In the genomic region with DNA sequence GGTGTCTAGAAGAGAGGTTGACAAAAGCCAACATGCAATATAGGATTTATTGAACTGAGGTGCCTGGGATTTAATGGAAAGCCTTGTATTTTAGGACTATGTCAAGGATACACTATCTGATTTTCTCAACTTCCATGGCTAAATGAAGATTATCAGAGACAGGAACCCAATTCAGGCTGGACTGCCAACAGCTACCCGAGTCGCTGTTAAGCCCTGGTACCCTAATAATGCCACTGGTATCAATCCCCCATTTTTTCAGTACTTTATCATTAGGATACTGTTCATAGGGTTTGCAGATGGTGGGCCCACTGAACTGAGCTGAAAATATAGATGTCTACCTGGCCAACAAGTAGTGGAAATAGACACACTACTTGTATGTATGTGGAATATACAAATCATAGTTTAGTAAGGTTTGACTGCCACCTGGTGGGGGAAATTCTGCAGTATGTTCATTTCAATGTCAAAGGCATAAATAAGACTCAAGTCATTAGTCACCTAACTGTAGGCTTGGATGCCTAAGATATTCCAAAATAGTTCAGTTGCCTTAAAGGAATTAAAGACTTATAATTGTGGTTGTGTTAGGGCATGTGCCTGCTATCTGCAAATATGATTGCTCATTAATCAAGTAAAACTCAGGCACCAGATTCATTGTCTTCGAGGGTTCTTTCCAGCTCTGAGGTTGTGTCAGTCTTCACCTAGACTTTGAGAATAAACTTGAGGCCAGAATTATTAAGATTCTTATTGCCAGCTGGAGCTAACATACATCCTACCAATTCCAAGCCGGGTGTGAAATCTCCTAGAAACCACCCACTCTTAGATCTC, we compare ENCODE assay signal across 9 cellular contexts. TPM values are rescaled to one million over a fixed set of nuclear protein-coding genes. Genes with fewer than 3 reads are reported as not detected.
A peak's percentile ranks its signal among the peaks of the same experiment; 100 is the strongest.
DNase-seq lines count a peak whose midpoint lies in the region; ATAC-seq, FAIRE-seq and TF ChIP-seq lines count a peak whose summit lies in the region.
"Had no signal": no experiment of that assay in that cellular context is flagged by ENCODE, and none has a peak within 500 bp of the region (broad histone marks: within the 10 kb centered on the region; RNA-seq: fewer than 3 reads in every experiment).

No MANE protein-coding gene starts in this region.

- DNase-seq in Daoy (ENCODE audit: low read depth) (peak; percentile 65), HT1080 (ENCODE audit: low read depth) (peak; percentile 65), SK-N-MC (ENCODE audit: low read depth, low spot score) (peak; percentile 66), K562 (ENCODE audit: extremely low read depth in 1 of 4, low spot score in 3 of 4) (peak; percentile 23 to 61 (median 25)), islet precursor cell (peak; percentile 68)
- peak; percentile 10 for DNase-seq in stimulated activated CD4-positive, alpha-beta T cell treated with anti-CD3 and anti-CD28 coated beads, Interleukin-2, amount 100 ng/mL, for 4 hours (ENCODE audit: low read depth)

- intact Hi-C loops in K562 (cut with micrococcal nuclease), result no loop called here

- CTCF ChIA-PET in K562 (lab: Yijun Ruan, JAX; ENCODE audit: low intra/inter-chr PET ratio), result interaction anchor here (1.2 kb wide), 1 partner anchor 1430 kb away, joined by 5 read pairs; no protein-coding TSS in a partner anchor

- H3K27me3 ChIP-seq in K562 (ENCODE audit: control insufficient read depth in 2 of 2, insufficient read depth in 2 of 2, low read length in 2 of 2), result no peaks in the 10 kb centered on the region
- H3K27me3 ChIP-seq: suprapubic skin had no signal

- H3K9ac ChIP-seq in SK-N-MC (ENCODE audit: insufficient read length) (no peak overlapping the region), K562 (ENCODE audit: insufficient read depth in 1 of 2, low read depth in 2 of 2, low read length in 2 of 2) (no peak overlapping the region)

- no TSS peak for BruUV-seq in K562 (replicated peaks; lab: Mats Ljungman, UMichigan)

- peak in 2 of 3 experiments; percentile 55 to 64; a peak in 4 of 6 replicates for TF ChIP-seq CTCF in K562 (IDR thresholded peaks at IDR 0.05 in 2 of 3, conservative IDR thresholded peaks at IDR 0.05 in 1 of 3; ENCODE audit: insufficient read depth in 2 of 3, low read depth in 1 of 3, low read length in 3 of 3)

- no peaks in the 10 kb centered on the region for H3K4me1 ChIP-seq in K562 (replicated peaks in 1 of 2; ENCODE audit: control insufficient read depth in 2 of 2, insufficient read depth in 2 of 2, low read length in 2 of 2)
- H3K4me1 ChIP-seq: suprapubic skin had no signal

- TF ChIP-seq RAD21 in K562 (CRISPR knock-in tag; conservative IDR thresholded peaks at IDR 0.05 in 1 of 2, IDR thresholded peaks at IDR 0.05 in 1 of 2), result peak; percentile 51 to 72

- POLR2A ChIA-PET in K562 (lab: Yijun Ruan, JAX), result no interaction called here

- H3K4me3 ChIP-seq in SK-N-MC (no peak overlapping the region), K562 (no peak overlapping the region)
- H3K4me3 ChIP-seq: suprapubic skin had no signal

- no peaks in the 10 kb centered on the region for H3K36me3 ChIP-seq in SK-N-MC (ENCODE audit: insufficient read depth, low read length)
- no peaks in the 10 kb centered on the region for H3K36me3 ChIP-seq in K562 (ENCODE audit: control insufficient read depth, insufficient read depth, low read length)
- H3K36me3 ChIP-seq: suprapubic skin had no signal

- no peaks in the 10 kb centered on the region for H3K9me1 ChIP-seq in K562 (ENCODE audit: control insufficient read depth, insufficient read depth, low read length)

- H3K9me3 ChIP-seq in SK-N-MC (ENCODE audit: low read depth, low read length) (no peaks in the 10 kb centered on the region), K562 (replicated peaks; ENCODE audit: control insufficient read depth, insufficient read depth, low read depth, low read length) (no peaks in the 10 kb centered on the region)
- H3K9me3 ChIP-seq: suprapubic skin had no signal

- no peak for TF ChIP-seq EP300 in K562 (IDR thresholded peaks at IDR 0.05; ENCODE audit: low read length)

- H3K27ac ChIP-seq in SK-N-MC (no peak overlapping the region), K562 (ENCODE audit: extremely low read depth, low read depth, low read length) (no peak overlapping the region)
- H3K27ac ChIP-seq: suprapubic skin had no signal

- no peaks in the 10 kb centered on the region for H4K20me1 ChIP-seq in K562 (replicated peaks; ENCODE audit: control insufficient read depth, insufficient read depth, low read length)

- peak; percentile 69 for FAIRE-seq in K562 (lab: Jason Lieb, UNC)

- TF ChIP-seq POLR2A in K562 (conservative IDR thresholded peaks at IDR 0.05), result no peak

- peak; percentile 82 for ATAC-seq in GM19463 (IDR thresholded peaks at IDR 0.05; ENCODE audit: unreplicated experiment)
- peak; percentile 82 for ATAC-seq in K562
- ATAC-seq in HG02970 (IDR thresholded peaks at IDR 0.05; ENCODE audit: low FRiP score, unreplicated experiment), result no peak

- H3K4me2 ChIP-seq in K562 (ENCODE audit: insufficient read depth, low read length), result no peak overlapping the region

- H3K79me2 ChIP-seq in K562 (ENCODE audit: control insufficient read depth, insufficient read depth, low read length), result no peaks in the 10 kb centered on the region

- in situ Hi-C loops in K562 (cut with MboI), result no loop called here

- 3% methylated on average over 4 of the region's 4 CpGs for WGBS in K562 (ENCODE audit: insufficient coverage, low coverage, missing lambda C conversion rate)

- H2AFZ ChIP-seq in K562 (ENCODE audit: low read depth, low read length), result no peak overlapping the region

TF ChIP-seq in K562, 482 proteins besides CTCF, POLR2A, EP300 and RAD21:
- TF ChIP-seq ZNF444 (CRISPR knock-in tag; IDR thresholded peaks at IDR 0.05) (no peak), SMC3 (conservative IDR thresholded peaks at IDR 0.05; ENCODE audit: insufficient read depth, low read depth, low read length) (peak; percentile 35; the same call in 1 of the 2 replicates)
TF ChIP-seq in K562: peak in this region for 1.

RNA-seq across cellular contexts. Expression of a gene that starts 34.1 kb away (rescaled TPM):
- not detected in 2 replicates for total RNA-seq in Daoy (2014; rRNA removed; shearing (Covaris generic))
- total RNA-seq in HT1080 (2014; rRNA removed; shearing (Covaris generic)), result not detected in 2 replicates
- not detected in 2 replicates for polyA plus RNA-seq in HT1080 (2015; cell fraction: cytosol; rRNA removed)
- not detected in 2 replicates for polyA plus RNA-seq in HT1080 (2015; cell fraction: nucleus; rRNA removed)
- not detected in 2 replicates for total RNA-seq in K562 (2011; cell fraction: chromatin; rRNA removed; ENCODE audit: low replicate concordance)
- not detected in 2 replicates for total RNA-seq in K562 (2011; cell fraction: nucleolus; rRNA removed)
- total RNA-seq in K562 (2011; cell fraction: nucleoplasm; rRNA removed), result not detected in 2 replicates
- total RNA-seq in K562 (2014; rRNA removed) (not detected in 2 replicates), K562 (2014; rRNA removed; fragmentation: Illumina TruSeq; extraction: Trizol) (not detected in 2 replicates), K562 (2015; rRNA removed; fragmentation: Illumina TruSeq; extraction: Trizol) (not detected in 2 replicates), K562 (2021) (not detected in 2 replicates)
- polyA plus RNA-seq in K562 (2011; rRNA removed) (not detected in 2 replicates), K562 (2014; fragmentation: Illumina TruSeq; extraction: Trizol) (not detected in 2 replicates), K562 (2014; fragmentation: Nextera tagmentation; extraction: Ambion mirVana) (not detected), K562 (2014; rRNA removed) (not detected in 2 replicates)
- polyA plus RNA-seq in K562 (2011; cell fraction: cytosol; rRNA removed), result not detected in 2 replicates
- not detected in 2 replicates for polyA plus RNA-seq in K562 (2011; cell fraction: nucleus; rRNA removed)
- not detected in 2 replicates for polyA plus RNA-seq in K562 (2012)
- polyA minus RNA-seq in K562 (2011; rRNA and poly(A)+ RNA removed), result not detected in 2 replicates
- not detected in 2 replicates for polyA minus RNA-seq in K562 (2011; cell fraction: cytosol; rRNA and poly(A)+ RNA removed)
- polyA minus RNA-seq in K562 (2011; cell fraction: nucleus; rRNA and poly(A)+ RNA removed), result not detected in 2 replicates
- total RNA-seq: suprapubic skin had no signal

Comparison
In these comparisons a context has a peak if more than half of its experiments do, and no peak if none do; other contexts are left out.
1. DNase-seq: peak in every context shown above with its lines; median percentile 68 in islet precursor cell; 66 in SK-N-MC; 65 in Daoy; 65 in HT1080; 25 in K562; 10 in stimulated activated CD4-positive, alpha-beta T cell treated with anti-CD3 and anti-CD28 coated beads, Interleukin-2, amount 100 ng/mL, for 4 hours.